ENCODE assay signal across 8 cellular contexts in genomic region chr6:28443112-28443773, GRCh38. TPM values are rescaled to one million over a fixed set of nuclear protein-coding genes. Genes with fewer than 3 reads are reported as not detected.
DNase-seq lines count a peak whose midpoint lies in the region; ATAC-seq and TF ChIP-seq lines count a peak whose summit lies in the region.

TSS of gene ZSCAN23 (minus strand) at chr6:28443491. CDS start at chr6:28436266, 7,225 bp downstream.

- no peaks in the 10 kb centered on the region; a peak in 1 of 4 replicates for H3K4me1 ChIP-seq in SK-N-SH (ENCODE audit: control insufficient read depth in 1 of 2, insufficient read depth in 2 of 2, low read depth in 1 of 2, low read length in 1 of 2)

- H3K4me1 Mint-ChIP-seq in activated naive CD8-positive, alpha-beta T cell (ENCODE audit: low read depth), result peaks cover 35% of the 10 kb centered on the region
- H3K4me1 Mint-ChIP-seq in osteocyte (ENCODE audit: unreplicated experiment), result peaks cover 19% of the 10 kb centered on the region

- H3K27ac Mint-ChIP-seq in activated naive CD8-positive, alpha-beta T cell, result peak within 1 kb of the TSS; percentile 92
- peak within 1 kb of the TSS; percentile 96 for H3K27ac Mint-ChIP-seq in osteocyte (ENCODE audit: unreplicated experiment)

- peaks cover 3% of the 10 kb centered on the region for H3F3A ChIP-seq in SK-N-SH (replicated peaks; ENCODE audit: insufficient read depth)

- no peak for TF ChIP-seq EP300 in SK-N-SH (IDR thresholded peaks at IDR 0.05; ENCODE audit: borderline replicate concordance in 1 of 2, low read depth in 1 of 2, low read length in 1 of 2)

- H3K9me3 Mint-ChIP-seq in activated naive CD8-positive, alpha-beta T cell (ENCODE audit: low read depth), result no peaks in the 10 kb centered on the region
- H3K9me3 Mint-ChIP-seq in osteocyte (ENCODE audit: unreplicated experiment), result no peaks in the 10 kb centered on the region

- peak within 1 kb of the TSS; percentile 83 for H3K4me2 ChIP-seq in SK-N-SH

- H3K27me3 ChIP-seq in SK-N-SH (ENCODE audit: insufficient read depth), result no peaks in the 10 kb centered on the region

- POLR2A ChIA-PET in SK-N-SH (lab: Yijun Ruan, JAX), result interaction anchor here (0.5 to 0.9 kb wide), 2 partner anchors 44 to 149 kb away, joined by 3 read pairs; no protein-coding TSS in a partner anchor

- no peaks in the 10 kb centered on the region for H3K9me3 ChIP-seq in SK-N-SH

- no peak for TF ChIP-seq CTCF in SK-N-SH (IDR thresholded peaks at IDR 0.05)
- TF ChIP-seq CTCF in osteocyte (IDR thresholded peaks at IDR 0.05), result no peak

- peak within 1 kb of the TSS; percentile 88 for H2AFZ ChIP-seq in SK-N-SH (ENCODE audit: low read depth)

- H3K27ac ChIP-seq in SK-N-SH (ENCODE audit: low read depth in 2 of 2, low read length in 1 of 2), result peak within 1 kb of the TSS; percentile 58 to 94
- H3K27ac ChIP-seq in temporal lobe (ENCODE audit: low read depth, low read length), result no peak within 1 kb of the TSS

- no peaks in the 10 kb centered on the region for H3K9me2 ChIP-seq in SK-N-SH

- H3K36me3 Mint-ChIP-seq in activated naive CD8-positive, alpha-beta T cell, result peaks cover 2% of the 10 kb centered on the region
- H3K36me3 Mint-ChIP-seq in osteocyte (ENCODE audit: unreplicated experiment), result no peaks in the 10 kb centered on the region

- peaks cover 0 to 2% of the 10 kb centered on the region in 2 experiments for H3K36me3 ChIP-seq in SK-N-SH (replicated peaks in 1 of 2; ENCODE audit: control insufficient read depth in 1 of 2, insufficient read depth in 2 of 2, low read length in 1 of 2)

- peak within 1 kb of the TSS; percentile 82 for H3K9ac ChIP-seq in SK-N-SH

- 11% methylated on average over 23 of the region's 32 CpGs for WGBS in SK-N-SH (ENCODE audit: low lambda C conversion rate)

- H3K79me2 ChIP-seq in SK-N-SH (ENCODE audit: insufficient read depth), result no peaks in the 10 kb centered on the region; the same call in 1 of the 2 replicates

- in situ Hi-C loops in KBM-7 (cut with MboI; ENCODE audit: low pct_unique_long_range_greater_than_20kb, low sequenced_read_pairs), result no loop called here

- DNase-seq in DMS 273 treated with DMSO at 0.1 percent for 48 hours (lab: John Stamatoyannopoulos, UW), result peak; percentile 52
- DNase-seq in KBM-7, result peak; percentile 95
- peak; percentile 83 for DNase-seq in SK-N-SH
- peak; percentile 85 for DNase-seq in Right ventricle myocardium superior
- peak; percentile 88 for DNase-seq in osteocyte (ENCODE audit: extremely low spot score, unreplicated experiment)

- TF ChIP-seq RAD21 in SK-N-SH (IDR thresholded peaks at IDR 0.05; ENCODE audit: low read length), result no peak

- H3K4me3 ChIP-seq in SK-N-SH (ENCODE audit: low read depth in 2 of 2, low read length in 1 of 2), result peak within 1 kb of the TSS; percentile 82 to 98

- intact Hi-C loops in Right ventricle myocardium superior (cut with DNase I), result no loop called here

- CTCF ChIA-PET in SK-N-SH (lab: Yijun Ruan, JAX), result no interaction called here

- H4K20me1 ChIP-seq in SK-N-SH (ENCODE audit: insufficient read depth), result no peaks in the 10 kb centered on the region

- peak within 1 kb of the TSS; percentile 99 for H3K4me3 Mint-ChIP-seq in activated naive CD8-positive, alpha-beta T cell
- H3K4me3 Mint-ChIP-seq in osteocyte (ENCODE audit: unreplicated experiment), result peak within 1 kb of the TSS; percentile 100

- ATAC-seq in GM21717 (IDR thresholded peaks at IDR 0.05; ENCODE audit: unreplicated experiment) (peak; percentile 93), Right ventricle myocardium superior (ENCODE audit: poor library complexity) (peak; percentile 97)

- H3K27me3 Mint-ChIP-seq in activated naive CD8-positive, alpha-beta T cell, result peaks cover 7% of the 10 kb centered on the region
- peaks cover 16% of the 10 kb centered on the region for H3K27me3 Mint-ChIP-seq in osteocyte (ENCODE audit: unreplicated experiment)

TF ChIP-seq in SK-N-SH, 30 proteins besides CTCF, POLR2A, EP300 and RAD21 (continues in another document):
- TF ChIP-seq RXRA (IDR thresholded peaks at IDR 0.05; ENCODE audit: borderline replicate concordance, low read depth) (no peak), SMC3 (IDR thresholded peaks at IDR 0.05; ENCODE audit: low read depth, low read length) (no peak), FOXJ3 (CRISPR knock-in tag; IDR thresholded peaks at IDR 0.05) (no peak), MXI1 (IDR thresholded peaks at IDR 0.05; ENCODE audit: low read depth, low read length) (peak; percentile 56), RFX5 (IDR thresholded peaks at IDR 0.05; ENCODE audit: low read length) (peak; percentile 74), MAX (IDR thresholded peaks at IDR 0.05; ENCODE audit: low read depth) (peak; percentile 66), GABPA (IDR thresholded peaks at IDR 0.05; ENCODE audit: low read depth) (peak; percentile 94), JUND (IDR thresholded peaks at IDR 0.05) (no peak), NRF1 (IDR thresholded peaks at IDR 0.05; ENCODE audit: low read depth, low read length) (no peak), TAF1 (IDR thresholded peaks at IDR 0.05; ENCODE audit: borderline replicate concordance, low read depth, low read length) (peak; percentile 86), IRF3 (IDR thresholded peaks at IDR 0.05; ENCODE audit: low read depth, low read length) (no peak), USF2 (IDR thresholded peaks at IDR 0.05; ENCODE audit: borderline replicate concordance, low read depth, low read length) (no peak), YY1 (IDR thresholded peaks at IDR 0.05; ENCODE audit: low read depth) (peak; percentile 37; the same call in 1 of the 2 replicates), USF1 (IDR thresholded peaks at IDR 0.05; ENCODE audit: borderline replicate concordance, low read depth) (no peak), PBX3 (IDR thresholded peaks at IDR 0.05) (peak; percentile 56; the same call in 1 of the 2 replicates), NFIC (IDR thresholded peaks at IDR 0.05; ENCODE audit: borderline replicate concordance) (no peak), SIN3A (IDR thresholded peaks at IDR 0.05; ENCODE audit: borderline replicate concordance, low read depth, low read length) (no peak)

RNA-seq across cellular contexts. Expression of gene ZSCAN23, which starts in this region (rescaled TPM):
- 2.0 and 2.1 TPM in 2 replicates for polyA plus RNA-seq in SK-N-SH (2012; rRNA removed)
- polyA plus RNA-seq in SK-N-SH (2012; cell fraction: cytosol; rRNA removed), result 1.5 and 1.6 TPM in 2 replicates
- polyA plus RNA-seq in SK-N-SH (2012; cell fraction: nucleus; rRNA removed), result 2.8 and 4.1 TPM in 2 replicates
- total RNA-seq in Right ventricle myocardium superior (2.1 TPM), osteocyte (5.4 and 6.0 TPM in 2 replicates), temporal lobe (10.8 TPM)
